1 cellular context compared by ENCODE assay signal in the genomic region with DNA sequence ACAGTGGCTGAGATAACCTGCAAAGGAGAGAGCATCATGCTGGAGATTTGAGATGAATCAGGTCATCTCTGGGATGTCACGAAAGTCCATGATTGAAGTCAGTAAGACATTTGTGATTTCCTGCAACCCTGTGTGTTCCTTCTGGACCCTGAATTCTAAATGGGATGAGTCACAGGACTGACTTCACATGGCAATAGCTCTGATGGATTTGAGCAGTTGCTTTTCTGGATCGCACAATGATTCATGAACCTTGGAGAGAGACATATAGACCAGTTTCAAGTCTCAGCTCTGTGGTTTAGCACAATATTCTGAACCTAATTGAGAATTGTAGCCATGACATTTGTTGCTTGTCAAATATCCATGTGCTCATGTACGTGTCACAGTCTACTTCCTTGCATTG.
TF ChIP-seq lines count a peak whose summit lies in the region.

No MANE protein-coding gene starts in this region.

TF ChIP-seq in IMR-90, 13 proteins besides CTCF, POLR2A, EP300 and RAD21 (continued from another document):
- TF ChIP-seq MXI1 (IDR thresholded peaks at IDR 0.05; ENCODE audit: borderline replicate concordance, low read depth, low read length) (no peak), BHLHE40 (IDR thresholded peaks at IDR 0.05; ENCODE audit: low read depth, low read length) (no peak), NFE2L2 (IDR thresholded peaks at IDR 0.05; ENCODE audit: low read depth, low read length) (no peak), SMC3 (IDR thresholded peaks at IDR 0.05; ENCODE audit: low read depth, low read length) (no peak), CHD1 (IDR thresholded peaks at IDR 0.05; ENCODE audit: low read depth, low read length) (no peak), RFX5 (IDR thresholded peaks at IDR 0.05; ENCODE audit: low read depth, low read length) (no peak), RCOR1 (IDR thresholded peaks at IDR 0.05; ENCODE audit: insufficient replicate concordance, low read length) (no peak), CEBPB (IDR thresholded peaks at IDR 0.05; ENCODE audit: low read depth, low read length) (no peak), MAFK (IDR thresholded peaks at IDR 0.05; ENCODE audit: low read depth, low read length) (no peak)
- TF ChIP-seq, protein P1, sequence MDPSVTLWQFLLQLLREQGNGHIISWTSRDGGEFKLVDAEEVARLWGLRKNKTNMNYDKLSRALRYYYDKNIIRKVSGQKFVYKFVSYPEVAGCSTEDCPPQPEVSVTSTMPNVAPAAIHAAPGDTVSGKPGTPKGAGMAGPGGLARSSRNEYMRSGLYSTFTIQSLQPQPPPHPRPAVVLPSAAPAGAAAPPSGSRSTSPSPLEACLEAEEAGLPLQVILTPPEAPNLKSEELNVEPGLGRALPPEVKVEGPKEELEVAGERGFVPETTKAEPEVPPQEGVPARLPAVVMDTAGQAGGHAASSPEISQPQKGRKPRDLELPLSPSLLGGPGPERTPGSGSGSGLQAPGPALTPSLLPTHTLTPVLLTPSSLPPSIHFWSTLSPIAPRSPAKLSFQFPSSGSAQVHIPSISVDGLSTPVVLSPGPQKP (IDR thresholded peaks at IDR 0.05; ENCODE audit: borderline replicate concordance, low read depth, low read length) = no peak
